7 cellular contexts compared by ENCODE assay signal in genomic region chr12:31915442-31915841, GRCh38.
"Had no signal": no experiment of that assay in that cellular context is flagged by ENCODE, and none has a peak within 500 bp of the region (broad histone marks: within the 10 kb centered on the region; RNA-seq: fewer than 3 reads in every experiment).

No MANE protein-coding gene starts in this region.

- H3K4me1 ChIP-seq: HAP-1 had no signal

- H3K4me3 Mint-ChIP-seq: HFFc6, IgD-negative memory B cell had no signal

- H3K27ac Mint-ChIP-seq: HFFc6 had no signal

- H3K4me3 ChIP-seq: GM23248, HAP-1 had no signal

- H3K9me3 ChIP-seq: HAP-1 had no signal

- H2AFZ ChIP-seq: GM23248 had no signal

- H3K27ac ChIP-seq: GM23248, HL-60 had no signal

- H3K27me3 Mint-ChIP-seq: IgD-negative memory B cell had no signal

- DNase-seq: GM23248, GOT3, H7, HFFc6 had no signal

- H3K36me3 ChIP-seq: HAP-1 had no signal
